24 cellular contexts compared by ENCODE assay signal in genomic region chr7:29454899-29455451, GRCh38.
DNase-seq lines count a peak whose midpoint lies in the region; ATAC-seq, FAIRE-seq and TF ChIP-seq lines count a peak whose summit lies in the region.
"Had no signal": no experiment of that assay in that cellular context is flagged by ENCODE, and none has a peak within 500 bp of the region (broad histone marks: within the 10 kb centered on the region; RNA-seq: fewer than 3 reads in every experiment).

No MANE protein-coding gene starts in this region.

- H3K9me3 ChIP-seq in K562 (replicated peaks; ENCODE audit: control insufficient read depth, insufficient read depth, low read depth, low read length) = no peaks in the 10 kb centered on the region
- no peaks in the 10 kb centered on the region for H3K9me3 ChIP-seq in SK-N-SH
- no peaks in the 10 kb centered on the region for H3K9me3 ChIP-seq in breast epithelium
- H3K9me3 ChIP-seq: A549; BLaER1 treated with 17β-estradiol and CSF1 and Interleukin-3, amounts not matched to agents 10 nM and 100 nM; Peyer's patch; SJCRH30 had no signal

- TF ChIP-seq RAD21 in K562 (CRISPR knock-in tag; conservative IDR thresholded peaks at IDR 0.05 in 1 of 2, IDR thresholded peaks at IDR 0.05 in 1 of 2) (no peak), SK-N-SH (IDR thresholded peaks at IDR 0.05; ENCODE audit: low read length) (no peak)

- CTCF ChIA-PET in K562 (lab: Yijun Ruan, JAX; ENCODE audit: low intra/inter-chr PET ratio) = no interaction called here
- CTCF ChIA-PET in SK-N-SH (lab: Yijun Ruan, JAX) = interaction anchor here (0.8 to 0.9 kb wide), 2 partner anchors 10 to 19 kb away, joined by 3 read pairs; no protein-coding TSS in a partner anchor
- CTCF ChIA-PET in MCF 10A (lab: Yijun Ruan, JAX) = no interaction called here

- peak overlapping the region; percentile 26 for H3K27ac Mint-ChIP-seq in mesothelial cell of epicardium
- no peak overlapping the region for H3K27ac Mint-ChIP-seq in MCF 10A (ENCODE audit: low read depth, unreplicated experiment)
- H3K27ac Mint-ChIP-seq: CD4-positive, alpha-beta T cell; T-cell had no signal

- no peak overlapping the region for H3K9ac ChIP-seq in K562 (ENCODE audit: insufficient read depth in 1 of 2, low read depth in 2 of 2, low read length in 2 of 2)
- no peak overlapping the region for H3K9ac ChIP-seq in SK-N-SH
- H3K9ac ChIP-seq: BLaER1 treated with 17β-estradiol and CSF1 and Interleukin-3, amounts not matched to agents 10 nM and 100 nM had no signal

- in situ Hi-C loops in K562 (cut with MboI) = no loop called here

- H3K4me1 ChIP-seq in K562 (replicated peaks in 1 of 2; ENCODE audit: control insufficient read depth in 2 of 2, insufficient read depth in 2 of 2, low read length in 2 of 2) (no peaks in the 10 kb centered on the region), SK-N-SH (ENCODE audit: control insufficient read depth in 1 of 2, insufficient read depth in 2 of 2, low read depth in 1 of 2, low read length in 1 of 2) (peaks cover 0 to 12% of the 10 kb centered on the region in 2 experiments; a peak in 1 of 4 replicates), breast epithelium (no peaks in the 10 kb centered on the region)
- H3K4me1 ChIP-seq: Peyer's patch had no signal

- TF ChIP-seq EP300 in K562 (IDR thresholded peaks at IDR 0.05; ENCODE audit: low read length) (no peak), SK-N-SH (IDR thresholded peaks at IDR 0.05; ENCODE audit: borderline replicate concordance in 1 of 2, low read depth in 1 of 2, low read length in 1 of 2) (no peak)

- POLR2A ChIA-PET in K562 (lab: Yijun Ruan, JAX) = interaction anchor here (1.1 kb wide), 1 partner anchor 11 kb away, joined by 3 read pairs; no protein-coding TSS in a partner anchor
- POLR2A ChIA-PET in SK-N-SH (lab: Yijun Ruan, JAX) = no interaction called here
- POLR2A ChIA-PET in MCF 10A (lab: Yijun Ruan, JAX) = no interaction called here

- no peaks in the 10 kb centered on the region for H3K9me1 ChIP-seq in K562 (ENCODE audit: control insufficient read depth, insufficient read depth, low read length)

- H3K36me3 Mint-ChIP-seq in mesothelial cell of epicardium (no peaks in the 10 kb centered on the region), MCF 10A (ENCODE audit: insufficient read depth, unreplicated experiment) (no peaks in the 10 kb centered on the region)

- no peak for FAIRE-seq in K562 (lab: Jason Lieb, UNC)
- FAIRE-seq: A549, H54 had no signal

- no peaks in the 10 kb centered on the region for H3F3A ChIP-seq in SK-N-SH (replicated peaks; ENCODE audit: insufficient read depth)

- BruUV-seq in K562 (replicated peaks; lab: Mats Ljungman, UMichigan) (no TSS peak), MCF 10A (replicated peaks; lab: Mats Ljungman, UMichigan) (no TSS peak)

- 0 out of 2 replicates have a peak overlapping the region, but pooled peaks have one; percentile 49 for H2AFZ ChIP-seq in K562 (ENCODE audit: low read depth, low read length)
- H2AFZ ChIP-seq in SK-N-SH (ENCODE audit: low read depth) = no peak overlapping the region

- H4K20me1 ChIP-seq in K562 (replicated peaks; ENCODE audit: control insufficient read depth, insufficient read depth, low read length) = no peaks in the 10 kb centered on the region; the same call in 1 of the 2 replicates
- H4K20me1 ChIP-seq in SK-N-SH (ENCODE audit: insufficient read depth) = no peaks in the 10 kb centered on the region
- H4K20me1 ChIP-seq: BLaER1 treated with 17β-estradiol and CSF1 and Interleukin-3, amounts not matched to agents 10 nM and 100 nM had no signal

- H3K79me2 ChIP-seq in K562 (ENCODE audit: control insufficient read depth, insufficient read depth, low read length) = no peaks in the 10 kb centered on the region
- H3K79me2 ChIP-seq in SK-N-SH (ENCODE audit: insufficient read depth) = no peaks in the 10 kb centered on the region

- DNase-seq in NCI-H82 treated with DMSO at 0.1 percent for 48 hours (lab: John Stamatoyannopoulos, UW; ENCODE audit: unreplicated experiment) (peak; percentile 53), K562 (ENCODE audit: extremely low read depth in 1 of 4, low spot score in 3 of 4) (no peak), mesothelial cell of epicardium (ENCODE audit: low spot score in 2 of 2, unreplicated experiment in 2 of 2) (no peak), SK-N-SH (no peak), MCF 10A (ENCODE audit: unreplicated experiment) (no peak), breast epithelium (ENCODE audit: low spot score in 2 of 2) (no peak)
- DNase-seq: AML-193; CD4-positive, alpha-beta T cell; DMS53; Karpas-422; MV-4-11; NCI-H1105; NCI-H1436 treated with DMSO at 0.1 percent for 48 hours; NCI-H187 treated with DMSO at 0.1 percent for 48 hours; NCI-H446 treated with DMSO at 0.1 percent for 48 hours; NCI-H526; Peyer's patch; T-cell had no signal

- H3K9me2 ChIP-seq in SK-N-SH = no peaks in the 10 kb centered on the region

- H3K9me3 Mint-ChIP-seq in mesothelial cell of epicardium = no peaks in the 10 kb centered on the region
- H3K9me3 Mint-ChIP-seq in MCF 10A (ENCODE audit: unreplicated experiment) = no peaks in the 10 kb centered on the region
- H3K9me3 Mint-ChIP-seq: CD4-positive, alpha-beta T cell; T-cell had no signal

- H3K4me2 ChIP-seq in K562 (ENCODE audit: insufficient read depth, low read length) = no peak overlapping the region; the same call in 1 of the 2 replicates
- no peak overlapping the region for H3K4me2 ChIP-seq in SK-N-SH
- H3K4me2 ChIP-seq: A549; BLaER1 treated with 17β-estradiol and CSF1 and Interleukin-3, amounts not matched to agents 10 nM and 100 nM had no signal

- H3K27me3 ChIP-seq in K562 (ENCODE audit: control insufficient read depth in 2 of 2, insufficient read depth in 2 of 2, low read length in 2 of 2) (peaks cover 5 to 19% of the 10 kb centered on the region in 2 experiments; a peak in 3 of 5 replicates), SK-N-SH (ENCODE audit: insufficient read depth) (no peaks in the 10 kb centered on the region), breast epithelium (no peaks in the 10 kb centered on the region)
- H3K27me3 ChIP-seq: BLaER1 treated with 17β-estradiol and CSF1 and Interleukin-3, amounts not matched to agents 10 nM and 100 nM; Peyer's patch; SJCRH30 had no signal

- H3K4me1 Mint-ChIP-seq in mesothelial cell of epicardium (peaks cover 36% of the 10 kb centered on the region), MCF 10A (ENCODE audit: insufficient read depth, unreplicated experiment) (peaks cover 3% of the 10 kb centered on the region)
- H3K4me1 Mint-ChIP-seq: T-cell had no signal

- H3K4me3 Mint-ChIP-seq in mesothelial cell of epicardium (no peak overlapping the region), MCF 10A (ENCODE audit: unreplicated experiment) (no peak overlapping the region)
- H3K4me3 Mint-ChIP-seq: CD4-positive, alpha-beta T cell; T-cell had no signal

- H3K27me3 Mint-ChIP-seq in mesothelial cell of epicardium (ENCODE audit: low read depth) (no peaks in the 10 kb centered on the region), MCF 10A (ENCODE audit: insufficient read depth, unreplicated experiment) (no peaks in the 10 kb centered on the region)
- H3K27me3 Mint-ChIP-seq: CD4-positive, alpha-beta T cell; T-cell had no signal

- WGBS in K562 (ENCODE audit: insufficient coverage, low coverage, missing lambda C conversion rate) = 41% methylated on average over 5 of the region's 5 CpGs
- 77% methylated on average over 5 of the region's 5 CpGs for WGBS in SK-N-SH (ENCODE audit: low lambda C conversion rate)

- TF ChIP-seq POLR2A in K562 (conservative IDR thresholded peaks at IDR 0.05) (no peak), breast epithelium (IDR thresholded peaks at IDR 0.05) (no peak)

- H3K36me3 ChIP-seq in K562 (ENCODE audit: control insufficient read depth, insufficient read depth, low read length) (no peaks in the 10 kb centered on the region), SK-N-SH (replicated peaks in 1 of 2; ENCODE audit: control insufficient read depth in 1 of 2, insufficient read depth in 2 of 2, low read length in 1 of 2) (no peaks in the 10 kb centered on the region), breast epithelium (no peaks in the 10 kb centered on the region)
- H3K36me3 ChIP-seq: BLaER1 treated with 17β-estradiol and CSF1 and Interleukin-3, amounts not matched to agents 10 nM and 100 nM; Peyer's patch; SJCRH30 had no signal

- H3K4me3 ChIP-seq in K562 (no peak overlapping the region), SK-N-SH (ENCODE audit: low read depth in 2 of 2, low read length in 1 of 2) (no peak overlapping the region), breast epithelium (no peak overlapping the region)
- H3K4me3 ChIP-seq: A549; BLaER1 treated with 17β-estradiol and CSF1 and Interleukin-3, amounts not matched to agents 10 nM and 100 nM; Peyer's patch; SJCRH30 had no signal

- H3K27ac ChIP-seq in K562 (ENCODE audit: extremely low read depth, low read depth, low read length) (no peak overlapping the region), SK-N-SH (ENCODE audit: low read depth in 2 of 2, low read length in 1 of 2) (no peak overlapping the region), breast epithelium (no peak overlapping the region)
- H3K27ac ChIP-seq: A549; BLaER1 treated with 17β-estradiol and CSF1 and Interleukin-3, amounts not matched to agents 10 nM and 100 nM; HL-60; Peyer's patch; SJCRH30 had no signal

- ATAC-seq in K562 = no peak
- no peak for ATAC-seq in GM21723 (IDR thresholded peaks at IDR 0.05; ENCODE audit: unreplicated experiment)
- ATAC-seq: A549, T-cell had no signal

- TF ChIP-seq CTCF in K562 (IDR thresholded peaks at IDR 0.05 in 2 of 3, conservative IDR thresholded peaks at IDR 0.05 in 1 of 3; ENCODE audit: insufficient read depth in 2 of 3, low read depth in 1 of 3, low read length in 3 of 3) (no peak), mesothelial cell of epicardium (IDR thresholded peaks at IDR 0.05; ENCODE audit: unreplicated experiment) (no peak), SK-N-SH (IDR thresholded peaks at IDR 0.05) (no peak), MCF 10A (IDR thresholded peaks at IDR 0.05; ENCODE audit: unreplicated experiment) (no peak), breast epithelium (IDR thresholded peaks at IDR 0.05) (no peak)

- intact Hi-C loops in K562 (cut with micrococcal nuclease) (no loop called here), MCF 10A (cut with micrococcal nuclease) (no loop called here), breast epithelium (cut with DNase I; ENCODE audit: low total_unique reads) (no loop called here)

TF ChIP-seq in K562, 482 proteins besides CTCF, POLR2A, EP300 and RAD21 (continues in another document):
- TF ChIP-seq ZNF444 (CRISPR knock-in tag; IDR thresholded peaks at IDR 0.05) = no peak

TF ChIP-seq in SK-N-SH, 30 proteins besides CTCF, POLR2A, EP300 and RAD21:
- TF ChIP-seq MXI1 (IDR thresholded peaks at IDR 0.05; ENCODE audit: low read depth, low read length) (no peak), SIN3A (IDR thresholded peaks at IDR 0.05; ENCODE audit: borderline replicate concordance, low read depth, low read length) (no peak), USF1 (IDR thresholded peaks at IDR 0.05; ENCODE audit: borderline replicate concordance, low read depth) (no peak)
